Comparison of ENCODE assay signal across 8 cellular contexts in genomic region chr9:104927912-104928740, GRCh38. TPM values are rescaled to one million over a fixed set of nuclear protein-coding genes. Genes with fewer than 3 reads are reported as not detected.
A peak's percentile ranks its signal among the peaks of the same experiment; 100 is the strongest.
DNase-seq lines count a peak whose midpoint lies in the region; ATAC-seq and FAIRE-seq lines count a peak whose summit lies in the region.

Gene ABCA1, minus strand, starts transcription at chr9:104928155. Its CDS starts 24,476 bp downstream, at chr9:104903679.

- no peak for FAIRE-seq in small intestine (lab: Jason Lieb, UNC)

- H3K4me1 ChIP-seq in BLaER1, result peaks cover 45% of the 10 kb centered on the region
- peaks cover 0 to 4% of the 10 kb centered on the region in 2 donors for H3K4me1 ChIP-seq in small intestine (ENCODE audit: control insufficient read depth in 2 of 2, insufficient read depth in 1 of 2, low read depth in 1 of 2, low read length in 1 of 2)

- H3K9ac ChIP-seq in BLaER1, result peak within 1 kb of the TSS; percentile 99

- no peak within 1 kb of the TSS for H3K27ac Mint-ChIP-seq in central memory CD8-positive, alpha-beta T cell (ENCODE audit: low read depth)

- H3K4me2 ChIP-seq in BLaER1, result peak within 1 kb of the TSS; percentile 81

- peaks cover 8% of the 10 kb centered on the region for H3K36me3 Mint-ChIP-seq in central memory CD8-positive, alpha-beta T cell (ENCODE audit: insufficient read depth)

- H3K4me3 ChIP-seq in BLaER1 (peak within 1 kb of the TSS; percentile 95), small intestine (ENCODE audit: low read depth in 1 of 2, low read length in 2 of 2) (peak within 1 kb of the TSS; percentile 80 to 86)

- H4K20me1 ChIP-seq in BLaER1, result peaks cover 23% of the 10 kb centered on the region

- peak; percentile 49 for DNase-seq in NCI-H1417 treated with DMSO at 0.1 percent for 48 hours (lab: John Stamatoyannopoulos, UW)
- peak; percentile 41 for DNase-seq in activated CD4-positive, CD25-positive, alpha-beta regulatory T cell treated with anti-CD3 and anti-CD28 coated beads, Interleukin-2, amount 50 U/mL, for 72 hours
- DNase-seq in central memory CD8-positive, alpha-beta T cell (ENCODE audit: low spot score in 2 of 2), result peak; percentile 37 to 52
- DNase-seq in inferior parietal cortex (ENCODE audit: extremely low spot score), result peak; percentile 70
- DNase-seq in small intestine, result peak; percentile 85

- H3K27ac ChIP-seq in BLaER1 (peak within 1 kb of the TSS; percentile 98), small intestine (ENCODE audit: low read depth in 1 of 2, low read length in 1 of 2) (peak within 1 kb of the TSS; percentile 69 to 92)

- peaks cover 55% of the 10 kb centered on the region for H3K27me3 Mint-ChIP-seq in central memory CD8-positive, alpha-beta T cell

- ATAC-seq in GM21619 (IDR thresholded peaks at IDR 0.05; ENCODE audit: unreplicated experiment) (peak; percentile 28), GM18867 (IDR thresholded peaks at IDR 0.05; ENCODE audit: unreplicated experiment) (no peak)
- ATAC-seq in central memory CD8-positive, alpha-beta T cell (replicated peaks; ENCODE audit: extremely low read depth, poor library complexity, severe bottlenecking), result peak; percentile 70

- H3K27me3 ChIP-seq in BLaER1 (no peaks in the 10 kb centered on the region), small intestine (ENCODE audit: control insufficient read depth in 2 of 2, insufficient read depth in 2 of 2, low read length in 2 of 2) (no peaks in the 10 kb centered on the region)

- no peaks in the 10 kb centered on the region for H3K9me3 Mint-ChIP-seq in central memory CD8-positive, alpha-beta T cell

- H3K9me3 ChIP-seq in BLaER1, result no peaks in the 10 kb centered on the region
- H3K9me3 ChIP-seq in small intestine (ENCODE audit: control insufficient read depth, low read depth), result no peaks in the 10 kb centered on the region

- H3K36me3 ChIP-seq in BLaER1 (no peaks in the 10 kb centered on the region), small intestine (ENCODE audit: control insufficient read depth in 2 of 2, insufficient read depth in 2 of 2, low read length in 2 of 2) (no peaks in the 10 kb centered on the region)

- WGBS in small intestine, 3 donors, result 8 to 14% (median 11%) methylated on average over 49 to 52 of the region's 53 CpGs

- peaks cover 13% of the 10 kb centered on the region for H3K4me1 Mint-ChIP-seq in central memory CD8-positive, alpha-beta T cell

- H3K4me3 Mint-ChIP-seq in central memory CD8-positive, alpha-beta T cell, result peak within 1 kb of the TSS; percentile 81

RNA-seq across cellular contexts. Expression of gene ABCA1, which starts in this region (rescaled TPM):
- polyA plus RNA-seq in small intestine, result 1 to 10 TPM; 1.6 to 3.2 (median 3.0) TPM
